In genomic region chr11:119666463-119667131, GRCh38 we compare ENCODE assay signal across 8 cellular contexts.
DNase-seq lines count a peak whose midpoint lies in the region; ATAC-seq and TF ChIP-seq lines count a peak whose summit lies in the region.

No MANE protein-coding gene starts in this region.

- no peak overlapping the region for H3K4me2 ChIP-seq in neuronal stem cell (ENCODE audit: insufficient read depth, low read length, poor library complexity, severe bottlenecking)

- peak overlapping the region; percentile 62 for H2AFZ ChIP-seq in neuronal stem cell (ENCODE audit: low read length)

- peak; percentile 69 for TF ChIP-seq CTCF in CD4-positive, alpha-beta T cell (IDR thresholded peaks at IDR 0.05)
- TF ChIP-seq CTCF in RWPE1 (conservative IDR thresholded peaks at IDR 0.05; ENCODE audit: low read depth) (peak; percentile 88), thoracic aorta (IDR thresholded peaks at IDR 0.05) (peak; percentile 87)

- CTCF ChIA-PET in CD4-positive, alpha-beta T cell (lab: Charles Lee): interaction anchor here (1.3 to 1.5 kb wide), 2 partner anchors 62 to 636 kb away, joined by 3 to 7 read pairs; partner anchors contain the start of gene NECTIN1
- CTCF ChIA-PET in RWPE1 (lab: Yijun Ruan, JAX): interaction anchor here (0.5 to 3.6 kb wide), 6 partner anchors 60 to 932 kb away, joined by 3 to 26 read pairs (median 3); partner anchors contain the start of gene NECTIN1

- no peak overlapping the region for H3K27ac ChIP-seq in CD4-positive, alpha-beta T cell (ENCODE audit: low read depth, low read length)
- H3K27ac ChIP-seq in RWPE1 (peak overlapping the region; percentile 80), neuronal stem cell (replicated peaks; ENCODE audit: low read length) (no peak overlapping the region), thoracic aorta (no peak overlapping the region)

- H2BK5ac ChIP-seq in neuronal stem cell (ENCODE audit: low read length): no peak overlapping the region

- H3K9me3 Mint-ChIP-seq in CD4-positive, alpha-beta T cell: no peaks in the 10 kb centered on the region

- H2BK12ac ChIP-seq in neuronal stem cell (ENCODE audit: low read length): no peak overlapping the region

- no peaks in the 10 kb centered on the region for H3K27me3 ChIP-seq in CD4-positive, alpha-beta T cell (ENCODE audit: control insufficient read depth, insufficient read depth, low read length)
- H3K27me3 ChIP-seq in neuronal stem cell (ENCODE audit: control insufficient read depth in 3 of 3, insufficient read depth in 3 of 3, low read depth in 1 of 3, low read length in 3 of 3) (no peaks in the 10 kb centered on the region), thoracic aorta (replicated peaks; ENCODE audit: insufficient read depth) (no peaks in the 10 kb centered on the region)

- no peak overlapping the region for H3K4me3 Mint-ChIP-seq in CD4-positive, alpha-beta T cell

- no peak overlapping the region for H4K91ac ChIP-seq in neuronal stem cell (ENCODE audit: low read depth, low read length, poor library complexity)

- peak overlapping the region; percentile 76 for H3K18ac ChIP-seq in neuronal stem cell (ENCODE audit: low read length)

- H3K27me3 Mint-ChIP-seq in CD4-positive, alpha-beta T cell: no peaks in the 10 kb centered on the region

- no peak overlapping the region for H3K14ac ChIP-seq in neuronal stem cell (ENCODE audit: low read length)

- H3K9ac ChIP-seq in neuronal stem cell (ENCODE audit: low read depth, low read length, poor library complexity): no peak overlapping the region

- peak; percentile 32 to 69 (median 44) for DNase-seq in CD4-positive, alpha-beta T cell
- peak; percentile 77 for DNase-seq in GM19240 (ENCODE audit: insufficient read length, low spot score)
- DNase-seq in RWPE1 (ENCODE audit: low spot score): peak; percentile 73
- DNase-seq in activated gamma-delta T cell treated with anti-CD3 and anti-CD28 coated beads, Interleukin-2, amount 50 U/mL, for 16 hours (ENCODE audit: low read depth): peak; percentile 38
- peak; percentile 27 for DNase-seq in foreskin melanocyte
- peak; percentile 75 for DNase-seq in neuronal stem cell (ENCODE audit: low spot score)
- no peak for DNase-seq in thoracic aorta (ENCODE audit: low spot score)

- intact Hi-C loops in CD4-positive, alpha-beta T cell (cut with DNase I, micrococcal nuclease): loop anchor here (1.0 to 5.0 kb wide), 8 partner anchors 61 to 636 kb away; partner anchors contain the start of gene NECTIN1 (in 2 of the 2)

- no peak overlapping the region for H3K4ac ChIP-seq in neuronal stem cell (ENCODE audit: low read length)

- no peak overlapping the region for H2BK15ac ChIP-seq in neuronal stem cell (ENCODE audit: low read length)

- no peak overlapping the region for H3K23ac ChIP-seq in neuronal stem cell (ENCODE audit: low read depth, low read length, poor library complexity)

- no peak overlapping the region for H2BK120ac ChIP-seq in neuronal stem cell (ENCODE audit: low read depth, low read length)

- no CpG with 5 or more reads among the region's 17 CpGs for whole genome bisulfite sequencing in neuronal stem cell (ENCODE audit: extremely low coverage in 2 of 2, insufficient read length in 2 of 2, insufficient replicate concordance in 1 of 2), 2 donors

- H3K27ac Mint-ChIP-seq in CD4-positive, alpha-beta T cell: no peak overlapping the region

- POLR2A ChIA-PET in CD4-positive, alpha-beta T cell (lab: Charles Lee): no interaction called here
- POLR2A ChIA-PET in RWPE1 (lab: Yijun Ruan, JAX; ENCODE audit: low non-redundant PET): no interaction called here

- no peaks in the 10 kb centered on the region for H3K4me1 Mint-ChIP-seq in CD4-positive, alpha-beta T cell (ENCODE audit: low read depth)

- peaks cover 5% of the 10 kb centered on the region for H3K79me1 ChIP-seq in neuronal stem cell (ENCODE audit: low read depth, low read length)

- H3K4me3 ChIP-seq in neuronal stem cell (ENCODE audit: low read length in 2 of 2) (no peak overlapping the region), thoracic aorta (no peak overlapping the region)

- ATAC-seq in CD4-positive, alpha-beta T cell (ENCODE audit: poor library complexity): peak; percentile 66
- ATAC-seq in HG03460 (IDR thresholded peaks at IDR 0.05; ENCODE audit: unreplicated experiment) (peak; percentile 70), thoracic aorta (ENCODE audit: insufficient number of reproducible peaks, low FRiP score, low read depth) (peak; percentile 76)

- H3K36me3 ChIP-seq in neuronal stem cell (replicated peaks in 1 of 2; ENCODE audit: control insufficient read depth in 2 of 2, insufficient read depth in 2 of 2, low read length in 2 of 2) (peaks cover 6 to 19% of the 10 kb centered on the region in 2 donors), thoracic aorta (no peaks in the 10 kb centered on the region)

- no peak overlapping the region for H2AK5ac ChIP-seq in neuronal stem cell (ENCODE audit: low read depth, low read length)

- peaks cover 11 to 21% of the 10 kb centered on the region in 2 donors for H3K4me1 ChIP-seq in neuronal stem cell (ENCODE audit: control insufficient read depth in 2 of 2, insufficient read depth in 1 of 2, low read depth in 1 of 2, low read length in 2 of 2)
- H3K4me1 ChIP-seq in thoracic aorta (ENCODE audit: control insufficient read depth in 1 of 2, low read depth in 2 of 2): peaks cover 6 to 7% of the 10 kb centered on the region in 2 donors

- no peak overlapping the region for H4K8ac ChIP-seq in neuronal stem cell (ENCODE audit: low read depth, low read length)

- H3K9me3 ChIP-seq in CD4-positive, alpha-beta T cell (ENCODE audit: control insufficient read depth, low read length): no peaks in the 10 kb centered on the region
- no peaks in the 10 kb centered on the region for H3K9me3 ChIP-seq in neuronal stem cell (replicated peaks in 1 of 2; ENCODE audit: control insufficient read depth in 2 of 2, insufficient read depth in 1 of 2, low read depth in 1 of 2, low read length in 2 of 2)
- H3K9me3 ChIP-seq in thoracic aorta: no peaks in the 10 kb centered on the region

- no peaks in the 10 kb centered on the region for H3K36me3 Mint-ChIP-seq in CD4-positive, alpha-beta T cell (ENCODE audit: low read depth)
